ENCODE assay signal across 8 cellular contexts in the genomic region with DNA sequence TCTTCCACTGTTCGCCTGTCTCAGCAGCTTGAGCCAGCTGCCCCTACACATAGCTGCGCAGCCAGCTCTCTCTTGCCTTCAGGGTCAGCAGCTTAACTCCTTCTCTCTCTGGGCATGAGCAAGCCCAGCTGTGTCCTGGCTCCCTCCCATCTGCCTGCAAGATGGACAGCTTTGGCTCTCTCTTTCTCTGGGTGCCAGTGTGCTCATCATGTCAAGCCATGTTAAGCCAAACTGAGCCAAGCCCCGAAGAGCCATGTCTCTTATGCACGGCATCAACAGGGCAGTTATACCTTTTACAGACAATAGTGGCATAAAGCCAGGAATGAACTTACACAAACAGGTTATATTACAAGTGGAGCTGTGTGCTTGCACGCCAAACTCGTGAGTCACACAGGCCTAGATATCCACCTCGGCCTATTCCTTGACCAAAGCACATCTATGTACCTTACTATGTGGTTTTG. TPM values are rescaled to one million over a fixed set of nuclear protein-coding genes. Genes with fewer than 3 reads are reported as not detected.
DNase-seq lines count a peak whose midpoint lies in the region; ATAC-seq, FAIRE-seq and TF ChIP-seq lines count a peak whose summit lies in the region.
"Not testable (repeated sequence)": the region's sequence is repeated elsewhere in the genome, so short reads cannot be mapped to it uniquely, and the experiment has no call there.

No MANE protein-coding gene starts in this region.

- H3K4me1 ChIP-seq in HEK293 (ENCODE audit: control insufficient read depth, insufficient read depth, low read length); psoas muscle: not testable (repeated sequence)
- H3K4me1 ChIP-seq in HepG2 (ENCODE audit: insufficient read depth, low read length): peaks cover 64% of the 10 kb centered on the region

- ATAC-seq in HepG2 (peak; percentile 78), psoas muscle (peak; percentile 86 to 90 (median 90))

- not testable (repeated sequence) for TF ChIP-seq RAD21 in HepG2 (CRISPR knock-in tag; IDR thresholded peaks at IDR 0.05)

- CTCF ChIA-PET in HEK293 (lab: Yijun Ruan, JAX): interaction anchor here (0.6 to 4.8 kb wide), 3 partner anchors 8 to 15 kb away, joined by 4 to 19 read pairs (median 7); no protein-coding TSS in a partner anchor
- CTCF ChIA-PET in HepG2 (lab: Yijun Ruan, JAX; ENCODE audit: low intra/inter-chr PET ratio, low total read pairs): not testable (repeated sequence)

- H3K4me3 ChIP-seq in HEK293 (ENCODE audit: low read depth, low read length); cardiac fibroblast (replicated peaks in 1 of 2; ENCODE audit: low read depth in 2 of 2, low read length in 2 of 2); foreskin fibroblast (ENCODE audit: low read depth in 1 of 2, low read length in 2 of 2); psoas muscle: not testable (repeated sequence)
- peak overlapping the region in 1 of 3 experiments; percentile 19; a peak in 1 of 6 replicates for H3K4me3 ChIP-seq in HepG2 (replicated peaks in 1 of 3; ENCODE audit: insufficient read depth in 1 of 3, low read depth in 2 of 3, low read length in 3 of 3)

- not testable (repeated sequence) for H3K79me2 ChIP-seq in HepG2 (ENCODE audit: insufficient read depth, low read length)

- not testable (repeated sequence) for TF ChIP-seq POLR2A in HepG2 (IDR thresholded peaks at IDR 0.05; ENCODE audit: insufficient read depth in 1 of 2, low read depth in 2 of 2, low read length in 2 of 2)

- H3K27me3 ChIP-seq in HepG2 (ENCODE audit: control insufficient read depth in 1 of 2, insufficient read depth in 2 of 2, low read length in 2 of 2); psoas muscle (ENCODE audit: insufficient read depth in 3 of 3, low read length in 2 of 3): not testable (repeated sequence)

- H3K4me2 ChIP-seq in HepG2 (ENCODE audit: low read depth, low read length): peak overlapping the region; percentile 60

- WGBS in HepG2 (ENCODE audit: low lambda C conversion rate): 25% methylated on average over 7 of the region's 7 CpGs
- 36 to 55% (median 50%) methylated on average over 7 of the region's 7 CpGs for WGBS in psoas muscle, 3 donors

- intact Hi-C loops in HepG2 (cut with micrococcal nuclease; ENCODE audit: unreplicated experiment); psoas muscle (cut with DNase I): not testable (repeated sequence)

- not testable (repeated sequence) for H3K9me3 ChIP-seq in HEK293 (ENCODE audit: control insufficient read depth, insufficient read depth, low read depth, low read length); HepG2 (ENCODE audit: low read length); psoas muscle

- H3K27ac ChIP-seq in 22Rv1 (peak overlapping the region; percentile 52), VCaP (peak overlapping the region; percentile 53), psoas muscle (peak overlapping the region; percentile 42)
- H3K27ac ChIP-seq in HEK293 (ENCODE audit: extremely low read depth, low read depth, low read length); HepG2 (ENCODE audit: extremely low read length, insufficient read depth, low read length): not testable (repeated sequence)

- BruUV-seq in HepG2 (replicated peaks; lab: Mats Ljungman, UMichigan): not testable (repeated sequence)

- not testable (repeated sequence) for H3K36me3 ChIP-seq in HEK293 (ENCODE audit: control insufficient read depth in 2 of 2, insufficient read depth in 1 of 2, low read length in 2 of 2); HepG2 (replicated peaks in 1 of 2; ENCODE audit: control insufficient read depth in 1 of 2, insufficient read depth in 2 of 2, low read length in 2 of 2); psoas muscle (ENCODE audit: insufficient read depth in 1 of 2, low read depth in 1 of 2)

- not testable (repeated sequence) for TF ChIP-seq EP300 in HepG2 (IDR thresholded peaks at IDR 0.05; ENCODE audit: low read depth in 2 of 2, low read length in 2 of 2); HepG2 (CRISPR knock-in tag; IDR thresholded peaks at IDR 0.05; ENCODE audit: borderline replicate concordance)

- peak; percentile 69 for FAIRE-seq in HepG2 (lab: Jason Lieb, UNC)

- DNase-seq in NCI-H524 treated with DMSO at 0.1 percent for 48 hours (lab: John Stamatoyannopoulos, UW): peak; percentile 25
- DNase-seq in cardiac fibroblast (ENCODE audit: low read depth in 2 of 2): peak; percentile 68 to 71
- peak; percentile 26 to 68 for DNase-seq in foreskin fibroblast
- peak; percentile 72 for DNase-seq in HepG2 (ENCODE audit: low spot score)
- DNase-seq in psoas muscle: not testable (repeated sequence)

- not testable (repeated sequence) for H2AFZ ChIP-seq in HepG2 (ENCODE audit: low read length)

- TF ChIP-seq CTCF in 22Rv1 (IDR thresholded peaks at IDR 0.05); HEK293 (tag by site-specific recombination; IDR thresholded peaks at IDR 0.05); VCaP (conservative IDR thresholded peaks at IDR 0.05); cardiac fibroblast (IDR thresholded peaks at IDR 0.05; ENCODE audit: low read depth, low read length); foreskin fibroblast (IDR thresholded peaks at IDR 0.05; ENCODE audit: low read depth, low read length); HepG2 (CRISPR knock-in tag; IDR thresholded peaks at IDR 0.05); psoas muscle (IDR thresholded peaks at IDR 0.05): not testable (repeated sequence)

- H4K20me1 ChIP-seq in HepG2 (ENCODE audit: insufficient read depth, low read length): not testable (repeated sequence)

- POLR2A ChIA-PET in HEK293 (lab: Yijun Ruan, JAX): interaction anchor here (1.0 kb wide), 1 partner anchor 9 kb away, joined by 7 read pairs; no protein-coding TSS in a partner anchor
- POLR2A ChIA-PET in HepG2 (lab: Yijun Ruan, JAX): interaction anchor here (1.7 kb wide), 1 partner anchor 8 kb away, joined by 10 read pairs; no protein-coding TSS in a partner anchor

- not testable (repeated sequence) for H3K9ac ChIP-seq in HepG2 (ENCODE audit: insufficient read depth, low read depth, low read length)

- in situ Hi-C loops in HepG2 (cut with HindIII; ENCODE audit: extremely low pct_ligation_motif_present, low pct_unique_long_range_greater_than_20kb): not testable (repeated sequence)

TF ChIP-seq in HEK293, 187 proteins besides CTCF, POLR2A, EP300 and RAD21:
- TF ChIP-seq SCRT2 (tag by site-specific recombination; IDR thresholded peaks at IDR 0.05) (peak; percentile 67), ZNF366 (tag by site-specific recombination; conservative IDR thresholded peaks at IDR 0.05) (0 out of 2 replicates have a peak, but pooled peaks have one; percentile 31)

RNA-seq across cellular contexts. Expression of a gene that starts 21.5 kb away (rescaled TPM):
- total RNA-seq in HepG2 (2016; rRNA removed; fragmentation: Illumina TruSeq; extraction: Trizol) (21.5 and 23.7 TPM in 2 replicates), psoas muscle (1 to 10 TPM; 3.3 to 5.4 (median 4.4) TPM)
- 5.3 and 7.3 TPM in 2 replicates for total RNA-seq in HepG2 (2016; cell fraction: cytosol; rRNA removed; fragmentation: Illumina TruSeq; extraction: Trizol; ENCODE audit: low read depth)
- 24.0 and 25.1 TPM in 2 replicates for total RNA-seq in HepG2 (2016; cell fraction: insoluble cytoplasmic fraction; rRNA removed; fragmentation: Illumina TruSeq; extraction: Trizol)
- total RNA-seq in HepG2 (2016; cell fraction: membrane; rRNA removed; fragmentation: Illumina TruSeq; extraction: Trizol): 11.5 and 12.3 TPM in 2 replicates
- total RNA-seq in HepG2 (2016; cell fraction: nucleus; rRNA removed; fragmentation: Illumina TruSeq; extraction: Trizol): 14.5 and 18.1 TPM in 2 replicates
- polyA plus RNA-seq in HepG2 (2011; rRNA removed) (10.9 and 11.4 TPM in 2 replicates), psoas muscle (1 to 10 TPM; 3.5 to 9.6 (median 3.6) TPM)
- polyA plus RNA-seq in HepG2 (2011; cell fraction: cytosol; rRNA removed): 8.2 and 10.4 TPM in 2 replicates
- 9.0 and 10.7 TPM in 2 replicates for polyA plus RNA-seq in HepG2 (2011; cell fraction: nucleus; rRNA removed)
- 7.4 and 9.0 TPM in 2 replicates for polyA plus RNA-seq in HepG2 (2012)
- 6.4 and 6.7 TPM in 2 replicates for polyA plus RNA-seq in HepG2 (2016; cell fraction: cytosol; fragmentation: Illumina TruSeq; extraction: Trizol; ENCODE audit: low read depth)
- 20.5 and 21.3 TPM in 2 replicates for polyA plus RNA-seq in HepG2 (2016; cell fraction: insoluble cytoplasmic fraction; fragmentation: Illumina TruSeq; extraction: Trizol; ENCODE audit: low read depth)
- 8.9 and 9.9 TPM in 2 replicates for polyA plus RNA-seq in HepG2 (2016; cell fraction: membrane; fragmentation: Illumina TruSeq; extraction: Trizol; ENCODE audit: low read depth)
- polyA plus RNA-seq in HepG2 (2016; cell fraction: nucleus; fragmentation: Illumina TruSeq; extraction: Trizol; ENCODE audit: insufficient read depth, low read depth): 22.1 and 26.1 TPM in 2 replicates
- polyA minus RNA-seq in HepG2 (2011; rRNA and poly(A)+ RNA removed; ENCODE audit: low replicate concordance): 5.9 and 16.0 TPM in 2 replicates
- polyA minus RNA-seq in HepG2 (2011; cell fraction: cytosol; rRNA and poly(A)+ RNA removed): 6.9 and 8.2 TPM in 2 replicates
- polyA minus RNA-seq in HepG2 (2011; cell fraction: nucleus; rRNA and poly(A)+ RNA removed): 16.1 and 23.2 TPM in 2 replicates
